8 cellular contexts compared by ENCODE assay signal in the genomic region with DNA sequence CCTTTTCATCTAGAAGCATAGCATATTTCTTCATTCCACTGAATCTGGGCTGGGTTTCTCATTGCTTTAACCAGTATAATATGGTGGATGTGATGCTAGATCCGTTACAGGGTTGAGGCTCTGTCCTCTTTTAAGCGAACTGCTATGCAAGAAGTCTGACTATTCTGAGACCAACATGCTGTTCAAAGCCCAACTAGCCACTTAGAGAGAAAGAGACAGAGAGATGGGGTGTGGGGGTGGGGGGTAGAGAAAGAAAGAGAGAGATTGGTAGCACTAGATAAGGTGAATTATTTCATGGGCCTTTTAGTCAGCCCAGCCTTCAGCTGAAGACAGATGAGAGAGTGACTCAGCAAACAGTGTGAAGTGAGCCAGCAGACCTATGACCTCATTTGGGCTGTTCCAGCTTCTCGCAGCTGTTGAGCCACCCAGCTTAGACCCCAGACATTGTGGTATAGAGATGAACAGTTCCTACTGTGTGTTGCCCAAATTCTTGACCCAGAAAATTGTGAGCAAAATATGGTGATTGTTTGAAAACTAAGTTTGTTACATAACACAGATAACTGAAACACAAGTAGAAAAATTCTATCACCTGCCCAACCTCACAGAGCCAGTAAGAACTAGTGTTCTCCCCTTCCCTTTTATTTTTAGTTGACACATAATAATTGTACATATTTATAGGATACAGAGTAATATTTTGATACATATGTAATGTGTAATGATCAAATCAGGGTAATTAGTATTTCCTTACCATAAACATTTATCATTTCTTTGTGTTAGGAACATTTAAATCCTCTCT. TPM values are rescaled to one million over a fixed set of nuclear protein-coding genes. Genes with fewer than 3 reads are reported as not detected.
A peak's percentile ranks its signal among the peaks of the same experiment; 100 is the strongest.
DNase-seq lines count a peak whose midpoint lies in the region; ATAC-seq and TF ChIP-seq lines count a peak whose summit lies in the region.

No MANE protein-coding gene starts in this region.

- DNase-seq in AG10803 (ENCODE audit: low read depth) (peak; percentile 82), NOMO-1 treated with DMSO at 0.1 percent for 48 hours (lab: John Stamatoyannopoulos, UW; ENCODE audit: unreplicated experiment) (peak; percentile 42), dorsolateral prefrontal cortex (peak in 7 of 10 donors; percentile 40 to 73 (median 55)), mesothelial cell of epicardium (ENCODE audit: low spot score in 2 of 2, unreplicated experiment in 2 of 2) (no peak), ureter (ENCODE audit: low spot score) (no peak)
- no peak for DNase-seq in activated effector memory CD4-positive, alpha-beta T cell treated with Interleukin-2 at 50 U/mL for 16 hours

- ATAC-seq in GM18861 (IDR thresholded peaks at IDR 0.05; ENCODE audit: unreplicated experiment) = peak; percentile 48
- peak; percentile 73 for ATAC-seq in HG03108 (IDR thresholded peaks at IDR 0.05; ENCODE audit: unreplicated experiment)

- H3K27ac Mint-ChIP-seq in mesothelial cell of epicardium = peak overlapping the region; percentile 22

- H3K36me3 Mint-ChIP-seq in mesothelial cell of epicardium = peaks cover 16% of the 10 kb centered on the region

- H3K4me1 Mint-ChIP-seq in mesothelial cell of epicardium = peaks cover 14% of the 10 kb centered on the region

- peaks cover 22% of the 10 kb centered on the region for H3K9me3 Mint-ChIP-seq in mesothelial cell of epicardium

- intact Hi-C loops in dorsolateral prefrontal cortex (cut with DNase I) = no loop called here

- H3K4me3 Mint-ChIP-seq in mesothelial cell of epicardium = no peak overlapping the region

- peak overlapping the region in 50 of 59 donors; percentile 2 to 82 (median 54) for H3K27ac ChIP-seq in dorsolateral prefrontal cortex

- no peak overlapping the region for H3K4me3 ChIP-seq in AG10803 (ENCODE audit: low read length)
- no peak overlapping the region for H3K4me3 ChIP-seq in dorsolateral prefrontal cortex

- TF ChIP-seq CTCF in AG10803 (conservative IDR thresholded peaks at IDR 0.05; ENCODE audit: low read length) (no peak), dorsolateral prefrontal cortex (IDR thresholded peaks at IDR 0.05 in 54 of 56, conservative IDR thresholded peaks at IDR 0.05 in 2 of 56; ENCODE audit: low read depth in 1 of 56, partially characterized antibody in 56 of 56) (peak in 3 of 56 donors; percentile 6 to 22 (median 10)), mesothelial cell of epicardium (IDR thresholded peaks at IDR 0.05; ENCODE audit: unreplicated experiment) (no peak)

- no peaks in the 10 kb centered on the region for H3K27me3 ChIP-seq in dorsolateral prefrontal cortex

- H3K27me3 Mint-ChIP-seq in mesothelial cell of epicardium (ENCODE audit: low read depth) = no peaks in the 10 kb centered on the region

RNA-seq across cellular contexts. Expression of a gene that starts 40.7 kb away (rescaled TPM):
- total RNA-seq in dorsolateral prefrontal cortex = 100 to 1,000 TPM; 156 to 555 (median 433) TPM
- 37.8 to 40.1 TPM (median 38.5 TPM) in 3 replicates for total RNA-seq in mesothelial cell of epicardium
- 61.4 TPM for total RNA-seq in ureter

Comparison
In these comparisons a context has a peak if more than half of its experiments do, and no peak if none do; other contexts are left out.
1. DNase-seq: peak in AG10803 (single experiment), NOMO-1 treated with DMSO at 0.1 percent for 48 hours (single experiment) and dorsolateral prefrontal cortex (7 of 10); none in mesothelial cell of epicardium (0 of 2), ureter (single experiment) and activated effector memory CD4-positive, alpha-beta T cell treated with Interleukin-2 at 50 U/mL for 16 hours (single experiment).